In genomic region chr10:77493851-77494788, GRCh38 we compare ENCODE assay signal across 8 cellular contexts.
DNase-seq lines count a peak whose midpoint lies in the region; ATAC-seq and TF ChIP-seq lines count a peak whose summit lies in the region.

No MANE protein-coding gene starts in this region.

- 65% methylated on average over 12 of the region's 14 CpGs for WGBS in esophagus muscularis mucosa

- ATAC-seq in gastrocnemius medialis: no peak

- H3K4me3 ChIP-seq in esophagus muscularis mucosa (no peak overlapping the region), gastrocnemius medialis (no peak overlapping the region)

- intact Hi-C loops in esophagus muscularis mucosa (cut with DNase I): loop anchor here (10.0 kb wide), 1 partner anchor 319 kb away; no protein-coding TSS in a partner anchor
- intact Hi-C loops in gastrocnemius medialis (cut with DNase I; ENCODE audit: low total_unique reads): loop anchor here (2.0 to 5.0 kb wide), 2 partner anchors 97 to 145 kb away; no protein-coding TSS in a partner anchor

- peaks cover 0 to 81% (median 49%) of the 10 kb centered on the region in 4 donors for H3K4me1 ChIP-seq in esophagus muscularis mucosa
- peaks cover 74 to 79% of the 10 kb centered on the region in 2 donors for H3K4me1 ChIP-seq in gastrocnemius medialis

- TF ChIP-seq CTCF in esophagus muscularis mucosa (IDR thresholded peaks at IDR 0.05) (peak in 2 of 3 experiments; percentile 39 to 42), gastrocnemius medialis (IDR thresholded peaks at IDR 0.05 in 4 of 5, conservative IDR thresholded peaks at IDR 0.05 in 1 of 5) (peak; percentile 28 to 46 (median 37)), GM20000 (IDR thresholded peaks at IDR 0.05; ENCODE audit: extremely low read depth, missing control alignments) (no peak)

- H3K27ac ChIP-seq in esophagus muscularis mucosa (replicated peaks in 1 of 4) (peak overlapping the region in 1 of 4 donors; percentile 58), gastrocnemius medialis (peak overlapping the region; percentile 79 to 94 (median 90))

- TF ChIP-seq POLR2A in esophagus muscularis mucosa (IDR thresholded peaks at IDR 0.05; ENCODE audit: low read depth) (no peak), gastrocnemius medialis (IDR thresholded peaks at IDR 0.05) (no peak)

- in situ Hi-C loops in gastrocnemius medialis (cut with MboI; ENCODE audit: low sequenced_read_pairs in 4 of 4): loop anchor here in 1 of 4 donors (25.0 kb wide), 1 partner anchor 332 kb away; no protein-coding TSS in a partner anchor

- H3K27me3 ChIP-seq in esophagus muscularis mucosa: no peaks in the 10 kb centered on the region
- H3K27me3 ChIP-seq in gastrocnemius medialis: no peaks in the 10 kb centered on the region

- no peak for TF ChIP-seq EP300 in esophagus muscularis mucosa (IDR thresholded peaks at IDR 0.05)

- DNase-seq in DMS53 (lab: John Stamatoyannopoulos, UW) (peak; percentile 44), DMS53 treated with DMSO at 0.1 percent for 48 hours (lab: John Stamatoyannopoulos, UW; ENCODE audit: unreplicated experiment) (no peak), NCI-H1092 (lab: John Stamatoyannopoulos, UW) (peak; percentile 19), esophagus muscularis mucosa (ENCODE audit: extremely low spot score) (no peak), gastrocnemius medialis (no peak), GM20000 (ENCODE audit: low spot score) (no peak), NCI-H774 (lab: John Stamatoyannopoulos, UW) (no peak)
- DNase-seq in activated naive CD4-positive, alpha-beta T cell treated with Interleukin-2 at 50 U/mL for 16 hours: no peak

- H3K36me3 ChIP-seq in esophagus muscularis mucosa (peaks cover 0 to 7% (median 0%) of the 10 kb centered on the region in 4 donors), gastrocnemius medialis (no peaks in the 10 kb centered on the region)

- H3K9me3 ChIP-seq in esophagus muscularis mucosa (no peaks in the 10 kb centered on the region), gastrocnemius medialis (no peaks in the 10 kb centered on the region)

Comparison
In these comparisons a context has a peak if more than half of its experiments do, and no peak if none do; other contexts are left out.
1. DNase-seq: peak in DMS53 (single experiment) and NCI-H1092 (single experiment); none in DMS53 treated with DMSO at 0.1 percent for 48 hours (single experiment), esophagus muscularis mucosa (single experiment), gastrocnemius medialis (0 of 2), activated naive CD4-positive, alpha-beta T cell treated with Interleukin-2 at 50 U/mL for 16 hours (single experiment), GM20000 (single experiment) and NCI-H774 (single experiment).